ENCODE assay signal across 8 cellular contexts in genomic region chr2:112765251-112765650, GRCh38. TPM values are rescaled to one million over a fixed set of nuclear protein-coding genes. Genes with fewer than 3 reads are reported as not detected.
DNase-seq lines count a peak whose midpoint lies in the region; ATAC-seq and TF ChIP-seq lines count a peak whose summit lies in the region.

No MANE protein-coding gene starts in this region.

- ATAC-seq in GM19328 (IDR thresholded peaks at IDR 0.05; ENCODE audit: unreplicated experiment) (no peak), left lobe of liver (no peak)

- peak overlapping the region; percentile 97 for H3K4me3 Mint-ChIP-seq in activated naive CD8-positive, alpha-beta T cell treated with anti-CD3 and anti-CD28 coated beads for 36 hours

- H3K79me2 ChIP-seq in GM23248 (ENCODE audit: insufficient read depth), result peaks cover 40% of the 10 kb centered on the region

- peaks cover 8% of the 10 kb centered on the region for H3K4me1 Mint-ChIP-seq in activated naive CD8-positive, alpha-beta T cell treated with anti-CD3 and anti-CD28 coated beads for 36 hours

- WGBS in GM23248 (ENCODE audit: low coverage in 1 of 2, low lambda C conversion rate in 2 of 2, missing lambda C conversion rate in 2 of 2), 2 experiments, result 60 to 69% methylated on average over 4 of the region's 4 CpGs
- 47 to 52% methylated on average over 4 of the region's 4 CpGs for WGBS in lower leg skin, 2 donors

- no peaks in the 10 kb centered on the region for H3K9me3 ChIP-seq in GM23248 (ENCODE audit: low read depth)

- intact Hi-C loops in lower leg skin (cut with DNase I; ENCODE audit: low total_unique reads), result no loop called here

- H4K20me1 ChIP-seq in GM23248 (ENCODE audit: insufficient read depth), result no peaks in the 10 kb centered on the region

- no peak for TF ChIP-seq POLR2A in lower leg skin (IDR thresholded peaks at IDR 0.05)

- TF ChIP-seq CTCF in lower leg skin (IDR thresholded peaks at IDR 0.05), result no peak

- peak overlapping the region; percentile 95 for H2AFZ ChIP-seq in GM23248

- H3K4me2 ChIP-seq in GM23248 (ENCODE audit: unreplicated experiment), result peak overlapping the region; percentile 84

- H3K4me3 ChIP-seq in GM23248 (peak overlapping the region; percentile 85), lower leg skin (ENCODE audit: low read depth, poor library complexity, severe bottlenecking) (peak overlapping the region; percentile 73)

- H3K27me3 Mint-ChIP-seq in activated naive CD8-positive, alpha-beta T cell treated with anti-CD3 and anti-CD28 coated beads for 36 hours, result no peaks in the 10 kb centered on the region

- H3K27ac ChIP-seq in GM23248, result no peak overlapping the region

- no peaks in the 10 kb centered on the region for H3K36me3 ChIP-seq in GM23248 (ENCODE audit: low read depth)

- peak overlapping the region; percentile 84 for H3K9ac ChIP-seq in GM23248

- H3K4me1 ChIP-seq in GM23248 (ENCODE audit: insufficient read depth), result no peaks in the 10 kb centered on the region; the same call in 1 of the 2 replicates

- H3K36me3 Mint-ChIP-seq in activated naive CD8-positive, alpha-beta T cell treated with anti-CD3 and anti-CD28 coated beads for 36 hours, result peaks cover 10% of the 10 kb centered on the region

- H3K9me2 ChIP-seq in GM23248 (ENCODE audit: insufficient read depth), result no peaks in the 10 kb centered on the region

- peaks cover 5% of the 10 kb centered on the region; the same call in 1 of the 2 replicates for H3F3A ChIP-seq in GM23248 (ENCODE audit: insufficient read depth)

- H3K27me3 ChIP-seq in GM23248 (replicated peaks; ENCODE audit: insufficient read depth), result no peaks in the 10 kb centered on the region

- DNase-seq in A172 (ENCODE audit: low spot score) (peak; percentile 14), GM23248 (peak; percentile 11), lower leg skin (ENCODE audit: low spot score in 2 of 2) (no peak), retina (no peak), left lobe of liver (ENCODE audit: low spot score) (no peak), COLO829 (ENCODE audit: low spot score) (no peak)
- DNase-seq in activated naive CD8-positive, alpha-beta T cell treated with anti-CD3 and anti-CD28 coated beads for 36 hours, result no peak

- H3K9me3 Mint-ChIP-seq in activated naive CD8-positive, alpha-beta T cell treated with anti-CD3 and anti-CD28 coated beads for 36 hours, result no peaks in the 10 kb centered on the region

- in situ Hi-C loops in GM23248 (cut with MboI), result no loop called here

- no peak overlapping the region for H3K27ac Mint-ChIP-seq in activated naive CD8-positive, alpha-beta T cell treated with anti-CD3 and anti-CD28 coated beads for 36 hours

RNA-seq across cellular contexts. Expression of gene CKAP2L, which starts 0.8 kb away (rescaled TPM):
- 18.0 and 21.0 TPM in 2 replicates for total RNA-seq in A172 (2014; rRNA removed; shearing (Covaris generic))
- 5.2 and 6.6 TPM in 2 replicates for total RNA-seq in GM23248 (2014; rRNA removed; shearing (Covaris generic))
- 9.0 and 10.9 TPM in 2 replicates for polyA plus RNA-seq in GM23248 (2016; fragmentation: Nextera tagmentation; extraction: Ambion mirVana)
- total RNA-seq in activated naive CD8-positive, alpha-beta T cell treated with anti-CD3 and anti-CD28 coated beads for 36 hours, result 10 to 100 TPM; 24.3 to 25.8 TPM
- total RNA-seq in lower leg skin, result 10 to 100 TPM in 1 of 4 donors, 1 to 10 TPM in 3; 1.2 to 11.3 (median 2.0) TPM
- total RNA-seq in left lobe of liver, result 0.08 TPM

RNA-seq across cellular contexts. Expression of gene IL1A, which starts 19.0 kb away (rescaled TPM):
- 0.05 TPM in 1 of 2 replicates, not detected in the other for total RNA-seq in A172 (2014; rRNA removed; shearing (Covaris generic))
- total RNA-seq in GM23248 (2014; rRNA removed; shearing (Covaris generic)), result 0.54 TPM in 1 of 2 replicates, not detected in the other
- polyA plus RNA-seq in GM23248 (2016; fragmentation: Nextera tagmentation; extraction: Ambion mirVana), result 0.14 TPM in 1 of 2 replicates, not detected in the other
- under 1 TPM; 0.16 to 0.20 TPM for total RNA-seq in activated naive CD8-positive, alpha-beta T cell treated with anti-CD3 and anti-CD28 coated beads for 36 hours
- total RNA-seq in lower leg skin, result 1 to 10 TPM in 1 of 4 donors, under 1 TPM in 3; 0.53 to 5.3 (median 0.84) TPM
- total RNA-seq in left lobe of liver, result not detected

RNA-seq across cellular contexts. Expression of gene NT5DC4, which starts 44.4 kb away (rescaled TPM):
- total RNA-seq in A172 (2014; rRNA removed; shearing (Covaris generic)), result 0.26 TPM in 1 of 2 replicates, not detected in the other
- total RNA-seq in GM23248 (2014; rRNA removed; shearing (Covaris generic)), result not detected in 2 replicates
- polyA plus RNA-seq in GM23248 (2016; fragmentation: Nextera tagmentation; extraction: Ambion mirVana), result not detected in 2 replicates
- total RNA-seq in activated naive CD8-positive, alpha-beta T cell treated with anti-CD3 and anti-CD28 coated beads for 36 hours, result not detected
- total RNA-seq in lower leg skin, result not detected
- not detected for total RNA-seq in left lobe of liver

Comparison
In these comparisons a context has a peak if more than half of its experiments do, and no peak if none do; other contexts are left out.
1. DNase-seq: peak in A172 (single experiment) and GM23248 (single experiment); none in activated naive CD8-positive, alpha-beta T cell treated with anti-CD3 and anti-CD28 coated beads for 36 hours (single experiment), lower leg skin (0 of 2), retina (single experiment), left lobe of liver (single experiment) and COLO829 (single experiment).